ENCODE assay signal across 15 cellular contexts in genomic region chr1:85585845-85586244, GRCh38. TPM values are rescaled to one million over a fixed set of nuclear protein-coding genes. Genes with fewer than 3 reads are reported as not detected.
DNase-seq lines count a peak whose midpoint lies in the region; ATAC-seq, FAIRE-seq and TF ChIP-seq lines count a peak whose summit lies in the region.
"Had no signal": no experiment of that assay in that cellular context is flagged by ENCODE, and none has a peak within 500 bp of the region (broad histone marks: within the 10 kb centered on the region; RNA-seq: fewer than 3 reads in every experiment).

No MANE protein-coding gene starts in this region.

- in situ Hi-C loops in GM23248 (cut with MboI) = no loop called here

- no peak for FAIRE-seq in astrocyte (lab: Jason Lieb, UNC)

- H3K4me1 ChIP-seq in ACC112 (ENCODE audit: control insufficient read depth, insufficient read depth, low read length, unreplicated experiment) = peaks cover 10% of the 10 kb centered on the region
- H3K4me1 ChIP-seq in GM23248 (ENCODE audit: insufficient read depth) = peaks cover 18% of the 10 kb centered on the region
- peaks cover 3% of the 10 kb centered on the region for H3K4me1 ChIP-seq in astrocyte (ENCODE audit: insufficient read depth, low read length)

- H3K4me3 Mint-ChIP-seq in astrocyte (ENCODE audit: unreplicated experiment) (no peak overlapping the region), endothelial cell (ENCODE audit: unreplicated experiment) (no peak overlapping the region)
- H3K4me3 Mint-ChIP-seq: T-helper 17 cell had no signal

- H3F3A ChIP-seq in GM23248 (ENCODE audit: insufficient read depth) = peaks cover 59% of the 10 kb centered on the region

- no peaks in the 10 kb centered on the region for H3K9me2 ChIP-seq in GM23248 (ENCODE audit: insufficient read depth)

- H3K27me3 ChIP-seq in ACC112 (ENCODE audit: insufficient read depth, low read length) (no peaks in the 10 kb centered on the region), GM23248 (replicated peaks; ENCODE audit: insufficient read depth) (no peaks in the 10 kb centered on the region), astrocyte (ENCODE audit: insufficient read depth, low read length) (no peaks in the 10 kb centered on the region)
- H3K27me3 ChIP-seq: MG63 had no signal

- H3K9me3 Mint-ChIP-seq in astrocyte (ENCODE audit: unreplicated experiment) (peaks cover 1% of the 10 kb centered on the region), endothelial cell (ENCODE audit: unreplicated experiment) (peaks cover 4% of the 10 kb centered on the region)

- H3K27ac ChIP-seq in ACC112 (ENCODE audit: low read depth, low read length) (peak overlapping the region; percentile 97), GM23248 (peak overlapping the region; percentile 96), astrocyte (ENCODE audit: low read depth, low read length) (peak overlapping the region; percentile 6)
- H3K27ac ChIP-seq: left ventricle myocardium inferior had no signal

- H3K9me3 ChIP-seq in GM23248 (ENCODE audit: low read depth) (no peaks in the 10 kb centered on the region), astrocyte (ENCODE audit: insufficient read depth, low read depth, low read length) (no peaks in the 10 kb centered on the region)

- H3K4me2 ChIP-seq in GM23248 (ENCODE audit: unreplicated experiment) = peak overlapping the region; percentile 89
- H3K4me2 ChIP-seq in astrocyte (ENCODE audit: low read length) = no peak overlapping the region

- H2AFZ ChIP-seq in ACC112 (ENCODE audit: low read length, unreplicated experiment) (no peak overlapping the region), GM23248 (no peak overlapping the region), astrocyte (ENCODE audit: low read depth, low read length) (no peak overlapping the region)

- DNase-seq in GM23248 (peak; percentile 84), astrocyte (ENCODE audit: low read depth) (peak; percentile 88), islet precursor cell (peak; percentile 49), CD1c-positive myeloid dendritic cell (ENCODE audit: extremely low spot score) (no peak), endothelial cell (ENCODE audit: low spot score) (no peak)
- DNase-seq: GDM1, heart left ventricle, left ventricle myocardium inferior, MG63, NCI-H345, OCI-M1, T-helper 17 cell had no signal

- H3K9ac ChIP-seq in GM23248 (peak overlapping the region; percentile 100), astrocyte (ENCODE audit: low read length) (peak overlapping the region; percentile 4)

- H3K36me3 Mint-ChIP-seq in astrocyte (ENCODE audit: low read depth, unreplicated experiment) = peaks cover 22% of the 10 kb centered on the region
- H3K36me3 Mint-ChIP-seq in endothelial cell (ENCODE audit: low read depth, unreplicated experiment) = peaks cover 16% of the 10 kb centered on the region

- H3K4me3 ChIP-seq in ACC112 (ENCODE audit: low read depth, low read length) (no peak overlapping the region), GM23248 (peak overlapping the region; percentile 98), astrocyte (ENCODE audit: insufficient read depth, low read depth, low read length) (no peak overlapping the region)
- H3K4me3 ChIP-seq: heart left ventricle, left ventricle myocardium inferior had no signal

- H3K36me3 ChIP-seq in ACC112 (ENCODE audit: insufficient read depth, low read length) (peaks cover 26% of the 10 kb centered on the region), GM23248 (ENCODE audit: low read depth) (peaks cover 21% of the 10 kb centered on the region), astrocyte (ENCODE audit: insufficient read depth, low read length) (peaks cover 26% of the 10 kb centered on the region)

- ATAC-seq in GM21360 (IDR thresholded peaks at IDR 0.05; ENCODE audit: unreplicated experiment) = no peak
- no peak for ATAC-seq in HG03521 (IDR thresholded peaks at IDR 0.05; ENCODE audit: unreplicated experiment)
- ATAC-seq: T-helper 17 cell had no signal

- H4K20me1 ChIP-seq in GM23248 (ENCODE audit: insufficient read depth) = peaks cover 11% of the 10 kb centered on the region; the same call in 1 of the 2 replicates
- peaks cover 37% of the 10 kb centered on the region for H4K20me1 ChIP-seq in astrocyte (ENCODE audit: insufficient read depth, low read length)

- peak; percentile 3 for TF ChIP-seq CTCF in astrocyte (IDR thresholded peaks at IDR 0.05; ENCODE audit: insufficient read depth, low read depth, low read length)
- no peak for TF ChIP-seq CTCF in endothelial cell (IDR thresholded peaks at IDR 0.05; ENCODE audit: unreplicated experiment)

- H3K79me2 ChIP-seq in ACC112 (ENCODE audit: control insufficient read depth, insufficient read depth, low read length, unreplicated experiment) (peaks cover 25% of the 10 kb centered on the region), GM23248 (ENCODE audit: insufficient read depth) (peaks cover 53% of the 10 kb centered on the region), astrocyte (ENCODE audit: insufficient read depth, low read length) (peaks cover 27% of the 10 kb centered on the region)

- no peaks in the 10 kb centered on the region for H3K27me3 Mint-ChIP-seq in astrocyte (ENCODE audit: low read depth, unreplicated experiment)
- H3K27me3 Mint-ChIP-seq in endothelial cell (ENCODE audit: unreplicated experiment) = peaks cover 25% of the 10 kb centered on the region

- peaks cover 26% of the 10 kb centered on the region for H3K4me1 Mint-ChIP-seq in astrocyte (ENCODE audit: low read depth, unreplicated experiment)
- peaks cover 16% of the 10 kb centered on the region for H3K4me1 Mint-ChIP-seq in endothelial cell (ENCODE audit: unreplicated experiment)

- H3K27ac Mint-ChIP-seq in astrocyte (ENCODE audit: unreplicated experiment) (peak overlapping the region; percentile 100), endothelial cell (ENCODE audit: unreplicated experiment) (no peak overlapping the region)
- H3K27ac Mint-ChIP-seq: T-helper 17 cell had no signal

RNA-seq across cellular contexts. Expression of gene CCN1, which starts 5.3 kb away (rescaled TPM):
- total RNA-seq in GM23248 (2014; rRNA removed; shearing (Covaris generic)) = 93.5 and 106 TPM in 2 replicates
- 930 and 943 TPM in 2 replicates for polyA plus RNA-seq in GM23248 (2016; fragmentation: Nextera tagmentation; extraction: Ambion mirVana)
- total RNA-seq in astrocyte (624 and 672 TPM in 2 replicates), endothelial cell (ENCODE audit: unreplicated experiment) (21.0 TPM)
- total RNA-seq: T-helper 17 cell had no signal

Comparison
In these comparisons a context has a peak if more than half of its experiments do, and no peak if none do; other contexts are left out.
1. H3K27ac ChIP-seq: peak in every context shown above with its lines; median percentile 97 in ACC112; 96 in GM23248; 6 in astrocyte.
2. DNase-seq: peak in GM23248 (single experiment), astrocyte (single experiment) and islet precursor cell (single experiment); none in CD1c-positive myeloid dendritic cell (single experiment) and endothelial cell (single experiment).